16 cellular contexts compared by ENCODE assay signal in the genomic region with DNA sequence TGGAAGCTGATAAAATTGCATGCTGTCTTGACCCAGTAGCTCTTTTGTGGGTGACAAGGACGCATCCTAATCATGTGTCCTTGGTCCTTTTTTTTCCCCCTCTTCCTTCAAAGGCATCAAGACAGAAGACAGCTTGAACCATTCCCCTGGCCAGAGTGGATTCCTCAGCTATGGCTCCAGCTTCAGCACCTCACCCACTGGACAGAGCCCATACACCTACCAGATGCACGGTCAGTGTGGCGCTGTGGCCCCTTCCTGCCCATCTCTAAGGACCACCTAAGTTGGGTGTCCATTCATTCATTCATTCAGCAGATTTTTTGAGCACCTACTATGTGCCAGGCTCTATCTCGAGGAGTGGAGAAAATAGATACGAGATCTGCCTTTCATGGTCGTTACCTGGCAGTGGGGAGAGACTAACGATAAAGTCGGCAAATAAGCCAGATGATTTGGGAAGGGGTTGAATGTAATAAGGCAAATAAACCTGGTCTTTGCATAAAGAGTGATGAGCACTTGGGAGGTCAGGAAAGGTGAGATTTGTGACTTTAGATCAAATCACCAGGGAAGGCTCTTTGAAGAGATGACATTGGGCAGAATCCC.
"Had no signal": no experiment of that assay in that cellular context is flagged by ENCODE, and none has a peak within 500 bp of the region (broad histone marks: within the 10 kb centered on the region; RNA-seq: fewer than 3 reads in every experiment).

No MANE protein-coding gene starts in this region.

- H3K4me3 ChIP-seq: hepatocyte, tibial nerve had no signal

- H2AFZ ChIP-seq: hepatocyte had no signal

- H3K79me2 ChIP-seq: hepatocyte had no signal

- ATAC-seq: activated CD8-positive, alpha-beta T cell treated with anti-CD3 and anti-CD28 coated beads for 36 hours; naive thymus-derived CD4-positive, alpha-beta T cell; right cardiac atrium; stimulated activated naive B cell treated with anti-CD40 and anti-IgM and Interleukin-4, amounts not matched to agents 10 μg/mL and 1 μg/mL and 100 μg/mL, for 72 hours had no signal

- H3K27ac ChIP-seq: epithelial cell of prostate, hepatocyte, tibial nerve had no signal

- H3K27me3 ChIP-seq: tibial nerve had no signal

- DNase-seq: activated CD4-positive, alpha-beta T cell treated with anti-CD3 and anti-CD28 coated beads for 4 hours; activated CD8-positive, alpha-beta memory T cell treated with anti-CD3 and anti-CD28 coated beads, Interleukin-2, amount 50 U/mL, for 48 hours; activated CD8-positive, alpha-beta T cell treated with anti-CD3 and anti-CD28 coated beads for 36 hours; activated naive CD4-positive, alpha-beta T cell treated with anti-CD3 and anti-CD28 coated beads for 36 hours; central memory CD4-positive, alpha-beta T cell; cortex of kidney; effector memory CD4-positive, alpha-beta T cell; kidney glomerular epithelial cell; naive thymus-derived CD4-positive, alpha-beta T cell; posterior cingulate gyrus; right cardiac atrium; stimulated activated CD4-positive, alpha-beta T cell treated with anti-CD3 and anti-CD28 coated beads, Interleukin-1b, Interleukin-23, amount 100 ng/mL, for 48 hours; stimulated activated naive B cell treated with anti-CD40 and anti-IgM and Interleukin-4, amounts not matched to agents 10 μg/mL and 1 μg/mL and 100 μg/mL, for 72 hours had no signal

- H3K4me2 ChIP-seq: hepatocyte had no signal

- H3K9me3 ChIP-seq: tibial nerve had no signal
